Comparison of ENCODE assay signal across 11 cellular contexts in the genomic region with DNA sequence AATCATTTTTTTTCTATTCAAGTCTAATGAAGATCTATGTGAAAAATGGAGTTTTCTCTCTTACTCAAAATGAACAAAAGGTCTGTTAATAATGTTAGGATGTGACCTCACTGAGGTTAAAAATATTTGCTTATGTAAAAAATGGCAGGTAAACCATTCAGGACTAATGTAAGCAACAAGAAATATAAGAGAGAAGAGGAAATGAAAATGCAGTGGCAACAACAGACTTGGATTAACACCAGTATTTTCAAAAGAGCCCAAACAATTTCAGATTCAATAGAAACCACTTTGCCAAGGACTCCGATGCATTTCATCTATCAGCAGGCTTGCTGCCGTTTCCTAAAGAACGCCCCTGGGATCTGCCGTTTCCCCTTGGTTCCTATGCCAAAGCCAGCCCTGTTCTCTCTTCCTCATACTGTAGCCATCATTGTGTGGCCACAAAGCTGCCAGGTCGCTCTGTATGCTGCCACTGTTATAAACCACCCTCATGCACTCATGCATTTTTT.
DNase-seq lines count a peak whose midpoint lies in the region; ATAC-seq, FAIRE-seq and TF ChIP-seq lines count a peak whose summit lies in the region.
"Had no signal": no experiment of that assay in that cellular context is flagged by ENCODE, and none has a peak within 500 bp of the region (broad histone marks: within the 10 kb centered on the region; RNA-seq: fewer than 3 reads in every experiment).

No MANE protein-coding gene starts in this region.

- no peaks in the 10 kb centered on the region for H3K36me3 ChIP-seq in spleen
- H3K36me3 ChIP-seq in BE2C: no peaks in the 10 kb centered on the region
- H3K36me3 ChIP-seq: ovary had no signal

- H3K4me3 ChIP-seq in spleen (no peak overlapping the region), BE2C (ENCODE audit: low read depth, low read length) (no peak overlapping the region)
- H3K4me3 ChIP-seq: ovary had no signal

- peak; percentile 72 for ATAC-seq in GM19043 (IDR thresholded peaks at IDR 0.05; ENCODE audit: low read depth, unreplicated experiment)
- ATAC-seq in HG02642 (IDR thresholded peaks at IDR 0.05; ENCODE audit: poor library complexity, unreplicated experiment): peak; percentile 72
- ATAC-seq in HG03575 (IDR thresholded peaks at IDR 0.05; ENCODE audit: extremely low read depth, insufficient number of reproducible peaks, low FRiP score, unreplicated experiment): peak; percentile 89

- no peak for TF ChIP-seq CTCF in spleen (IDR thresholded peaks at IDR 0.05 in 8 of 11, conservative IDR thresholded peaks at IDR 0.05 in 3 of 11)
- TF ChIP-seq CTCF in BE2C (IDR thresholded peaks at IDR 0.05; ENCODE audit: low read depth, low read length): no peak

- 39 to 68% (median 55%) methylated on average over 5 of the region's 5 CpGs for WGBS in spleen, 5 donors

- H3K4me1 ChIP-seq in spleen (peaks cover 0 to 16% (median 9%) of the 10 kb centered on the region in 6 donors), BE2C (no peaks in the 10 kb centered on the region)

- DNase-seq in spleen (no peak), BE2C (no peak), HEK293T (ENCODE audit: extremely low spot score) (no peak), frontal cortex (ENCODE audit: low spot score in 2 of 2) (no peak)
- no peak for DNase-seq in activated CD4-positive, alpha-beta T cell treated with anti-CD3 and anti-CD28 coated beads for 1 hour
- DNase-seq: GF-D8, immature natural killer cell, ovary had no signal

- no peak for TF ChIP-seq POLR2A in spleen (IDR thresholded peaks at IDR 0.05)

- no peak for FAIRE-seq in frontal cortex (lab: Jason Lieb, UNC)

- peaks cover 0 to 14% (median 9%) of the 10 kb centered on the region in 8 donors for H3K9me3 ChIP-seq in spleen
- no peaks in the 10 kb centered on the region for H3K9me3 ChIP-seq in BE2C
- H3K9me3 ChIP-seq: ovary had no signal

- intact Hi-C loops in spleen (cut with DNase I; ENCODE audit: low total_unique reads): no loop called here

- CTCF ChIA-PET in HEK293T (lab: Yijun Ruan, JAX): no interaction called here

- H3K27me3 ChIP-seq in spleen (replicated peaks in 1 of 7) (no peaks in the 10 kb centered on the region), BE2C (no peaks in the 10 kb centered on the region)
- H3K27me3 ChIP-seq: ovary had no signal

- peak overlapping the region in 7 of 8 donors; percentile 12 to 70 (median 52) for H3K27ac ChIP-seq in spleen
- H3K27ac ChIP-seq: ovary had no signal

- POLR2A ChIA-PET in HEK293T (lab: Yijun Ruan, JAX): no interaction called here

TF ChIP-seq in HEK293T, 16 proteins besides CTCF, POLR2A, EP300 and RAD21:
- TF ChIP-seq ZNF384 (IDR thresholded peaks at IDR 0.05) (no peak), SUZ12 (IDR thresholded peaks at IDR 0.05) (no peak), HDGF (IDR thresholded peaks at IDR 0.05; ENCODE audit: borderline replicate concordance) (no peak), FOXK2 (IDR thresholded peaks at IDR 0.05) (no peak), SP1 (IDR thresholded peaks at IDR 0.05) (no peak), CTBP1 (IDR thresholded peaks at IDR 0.05; ENCODE audit: borderline replicate concordance) (no peak), FOXM1 (IDR thresholded peaks at IDR 0.05; ENCODE audit: borderline replicate concordance) (no peak), TARDBP (IDR thresholded peaks at IDR 0.05) (no peak), ELF4 (IDR thresholded peaks at IDR 0.05) (no peak), LEF1 (IDR thresholded peaks at IDR 0.05; ENCODE audit: borderline replicate concordance) (no peak), L3MBTL2 (conservative IDR thresholded peaks at IDR 0.05) (no peak), NFRKB (IDR thresholded peaks at IDR 0.05) (no peak)
- TF ChIP-seq, protein P1, sequence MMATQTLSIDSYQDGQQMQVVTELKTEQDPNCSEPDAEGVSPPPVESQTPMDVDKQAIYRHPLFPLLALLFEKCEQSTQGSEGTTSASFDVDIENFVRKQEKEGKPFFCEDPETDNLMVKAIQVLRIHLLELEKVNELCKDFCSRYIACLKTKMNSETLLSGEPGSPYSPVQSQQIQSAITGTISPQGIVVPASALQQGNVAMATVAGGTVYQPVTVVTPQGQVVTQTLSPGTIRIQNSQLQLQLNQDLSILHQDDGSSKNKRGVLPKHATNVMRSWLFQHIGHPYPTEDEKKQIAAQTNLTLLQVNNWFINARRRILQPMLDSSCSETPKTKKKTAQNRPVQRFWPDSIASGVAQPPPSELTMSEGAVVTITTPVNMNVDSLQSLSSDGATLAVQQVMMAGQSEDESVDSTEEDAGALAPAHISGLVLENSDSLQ (IDR thresholded peaks at IDR 0.05): no peak
